15 cellular contexts compared by ENCODE assay signal in genomic region chr16:23245268-23245667, GRCh38. TPM values are rescaled to one million over a fixed set of nuclear protein-coding genes. Genes with fewer than 3 reads are reported as not detected.
"Had no signal": no experiment of that assay in that cellular context is flagged by ENCODE, and none has a peak within 500 bp of the region (broad histone marks: within the 10 kb centered on the region; RNA-seq: fewer than 3 reads in every experiment).

No MANE protein-coding gene starts in this region.

- DNase-seq: activated CD4-positive, alpha-beta T cell treated with anti-CD3 and anti-CD28 coated beads for 1 hour; activated CD4-positive, alpha-beta T cell treated with anti-CD3 and anti-CD28 coated beads, Interleukin-2, amount 50 U/mL, for 4 hours; activated effector memory CD4-positive, alpha-beta T cell treated with anti-CD3 and anti-CD28 coated beads, Interleukin-2, amount 50 U/mL, for 16 hours; activated T-cell treated with anti-CD3 and anti-CD28 coated beads, Interleukin-2, amount 50 U/mL, for 72 hours; foreskin keratinocyte; right lobe of liver; stimulated activated CD4-positive, alpha-beta T cell treated with anti-CD3 and anti-CD28 coated beads, Interleukin-4, amount 100 ng/mL, for 4 hours; WERI-Rb-1 had no signal

- H3K4me3 Mint-ChIP-seq: activated naive CD4-positive, alpha-beta T cell treated with anti-CD3 and anti-CD28 coated beads, Interleukin-2, amount 50 U/mL, for 24 hours; activated T-cell treated with anti-CD3 and anti-CD28 coated beads, Interleukin-2, amount 50 U/mL, for 72 hours; natural killer cell treated with Interleukin-12 subunit alpha and Interleukin-12 subunit beta and Interleukin-15 and Interleukin-18, amount 100 ng/mL, for 72 hours; stimulated activated memory B cell treated with anti-CD40 and anti-IgM and Interleukin-4, amounts not matched to agents 10 μg/mL and 1 μg/mL and 100 μg/mL, for 72 hours had no signal

- H3K36me3 Mint-ChIP-seq: activated naive CD4-positive, alpha-beta T cell treated with anti-CD3 and anti-CD28 coated beads, Interleukin-2, amount 50 U/mL, for 24 hours; stimulated activated memory B cell treated with anti-CD40 and anti-IgM and Interleukin-4, amounts not matched to agents 10 μg/mL and 1 μg/mL and 100 μg/mL, for 72 hours had no signal

- H3K27me3 ChIP-seq: cardiac muscle cell, right lobe of liver had no signal

- H3K9me3 Mint-ChIP-seq: activated naive CD4-positive, alpha-beta T cell treated with anti-CD3 and anti-CD28 coated beads, Interleukin-2, amount 50 U/mL, for 24 hours; natural killer cell treated with Interleukin-12 subunit alpha and Interleukin-12 subunit beta and Interleukin-15 and Interleukin-18, amount 100 ng/mL, for 72 hours had no signal

- H3K4me1 ChIP-seq: foreskin keratinocyte, right lobe of liver had no signal

- H3K4me1 Mint-ChIP-seq: activated naive CD4-positive, alpha-beta T cell treated with anti-CD3 and anti-CD28 coated beads, Interleukin-2, amount 50 U/mL, for 24 hours; stimulated activated memory B cell treated with anti-CD40 and anti-IgM and Interleukin-4, amounts not matched to agents 10 μg/mL and 1 μg/mL and 100 μg/mL, for 72 hours had no signal

- H3K9me3 ChIP-seq: right lobe of liver had no signal

- H3K4me3 ChIP-seq: cardiac muscle cell, right lobe of liver had no signal

- ATAC-seq: activated T-cell treated with anti-CD3 and anti-CD28 coated beads, Interleukin-2, amount 50 U/mL, for 72 hours; foreskin keratinocyte; natural killer cell treated with Interleukin-12 subunit alpha and Interleukin-12 subunit beta and Interleukin-15 and Interleukin-18, amount 100 ng/mL, for 72 hours; right lobe of liver; stimulated activated memory B cell treated with anti-CD40 and anti-IgM and Interleukin-4, amounts not matched to agents 10 μg/mL and 1 μg/mL and 100 μg/mL, for 72 hours had no signal

- H3K27ac Mint-ChIP-seq: activated naive CD4-positive, alpha-beta T cell treated with anti-CD3 and anti-CD28 coated beads, Interleukin-2, amount 50 U/mL, for 24 hours; activated T-cell treated with anti-CD3 and anti-CD28 coated beads, Interleukin-2, amount 50 U/mL, for 72 hours; natural killer cell treated with Interleukin-12 subunit alpha and Interleukin-12 subunit beta and Interleukin-15 and Interleukin-18, amount 100 ng/mL, for 72 hours; stimulated activated memory B cell treated with anti-CD40 and anti-IgM and Interleukin-4, amounts not matched to agents 10 μg/mL and 1 μg/mL and 100 μg/mL, for 72 hours had no signal

- H3K27ac ChIP-seq: cardiac muscle cell, foreskin keratinocyte, right lobe of liver, WERI-Rb-1 had no signal

- H3K36me3 ChIP-seq: cardiac muscle cell, right lobe of liver, WERI-Rb-1 had no signal

RNA-seq across cellular contexts. Expression of gene SCNN1B, which starts 56.8 kb away (rescaled TPM):
- total RNA-seq: activated CD8-positive, alpha-beta memory T cell treated with anti-CD3 and anti-CD28 coated beads for 36 hours; activated T-cell treated with anti-CD3 and anti-CD28 coated beads, Interleukin-2, amount 50 U/mL, for 72 hours; cardiac muscle cell; fibroblast of lung; natural killer cell treated with Interleukin-12 subunit alpha and Interleukin-12 subunit beta and Interleukin-15 and Interleukin-18, amount 100 ng/mL, for 72 hours; T-helper 2 cell treated with Interferon-gamma antibody and Interleukin-4, amounts not matched to agents 100 ng/mL and 5 ng/mL, for 36 hours had no signal
